Comparison of ENCODE assay signal across 31 cellular contexts in genomic region chr12:108928695-108929094, GRCh38. TPM values are rescaled to one million over a fixed set of nuclear protein-coding genes. Genes with fewer than 3 reads are reported as not detected.
"Had no signal": no experiment of that assay in that cellular context is flagged by ENCODE, and none has a peak within 500 bp of the region (broad histone marks: within the 10 kb centered on the region; RNA-seq: fewer than 3 reads in every experiment).

No MANE protein-coding gene starts in this region.

- H3K27ac ChIP-seq: epithelial cell of prostate, esophagus squamous epithelium, gastrocnemius medialis, heart right ventricle, lower lobe of right lung had no signal

- H3K4me1 ChIP-seq: esophagus squamous epithelium, gastrocnemius medialis, lower lobe of right lung had no signal

- ATAC-seq: effector memory CD8-positive, alpha-beta T cell; esophagus mucosa; gastrocnemius medialis; heart right ventricle; left cardiac atrium; left lobe of liver; left ventricle myocardium superior; lower lobe of right lung had no signal

- H3K36me3 Mint-ChIP-seq: mesothelial cell of epicardium had no signal

- DNase-seq: colonic mucosa; cortex of kidney; effector CD8-positive, alpha-beta T cell; effector memory CD8-positive, alpha-beta T cell; endodermal cell; erythroblast; esophagus squamous epithelium; foreskin fibroblast; foreskin melanocyte; gastrocnemius medialis; glutamatergic neuron; head of caudate nucleus; heart right ventricle; hippocampal formation; left cardiac atrium; left ventricle myocardium superior; lower lobe of right lung; mesenchymal stem cell had no signal

- H3K27me3 ChIP-seq: colonic mucosa, esophagus squamous epithelium, gastrocnemius medialis, heart right ventricle had no signal

- H3K9me3 Mint-ChIP-seq: dendritic cell treated with granulocyte-macrophage colony-stimulating factor and Interleukin-4, amounts not matched to agents 40 ng/mL and 50 ng/mL, for 4 days had no signal

- H3K9me3 ChIP-seq: colonic mucosa, esophagus squamous epithelium, gastrocnemius medialis, lower lobe of right lung had no signal

- H3K4me1 Mint-ChIP-seq: endodermal cell had no signal

- H3K4me3 Mint-ChIP-seq: dendritic cell treated with granulocyte-macrophage colony-stimulating factor and Interleukin-4, amounts not matched to agents 40 ng/mL and 50 ng/mL, for 4 days; effector memory CD8-positive, alpha-beta T cell; endodermal cell; mesothelial cell of epicardium had no signal

- H3K27me3 Mint-ChIP-seq: dendritic cell treated with granulocyte-macrophage colony-stimulating factor and Interleukin-4, amounts not matched to agents 40 ng/mL and 50 ng/mL, for 4 days had no signal

- H3K27ac Mint-ChIP-seq: effector memory CD8-positive, alpha-beta T cell; endodermal cell; mesothelial cell of epicardium had no signal

RNA-seq across cellular contexts. Expression of gene DAO, which starts 48.8 kb away (rescaled TPM):
- total RNA-seq: chondrocyte, dermis microvascular lymphatic vessel endothelial cell, endodermal cell, esophagus mucosa, esophagus squamous epithelium, gastrocnemius medialis, glomerular endothelial cell, heart right ventricle, kidney epithelial cell, left cardiac atrium, left ventricle myocardium superior, lower leg skin, lower lobe of right lung, lung microvascular endothelial cell, mesenteric fat pad, mesothelial cell of epicardium, mucosa of gallbladder had no signal
